In genomic region chr5:79486116-79486515, GRCh38 we compare ENCODE assay signal across 26 cellular contexts.
"Had no signal": no experiment of that assay in that cellular context is flagged by ENCODE, and none has a peak within 500 bp of the region (broad histone marks: within the 10 kb centered on the region; RNA-seq: fewer than 3 reads in every experiment).

No MANE protein-coding gene starts in this region.

- ATAC-seq: activated CD4-positive, alpha-beta T cell treated with anti-CD3 and anti-CD28 coated beads for 36 hours; activated CD8-positive, alpha-beta T cell treated with anti-CD3 and anti-CD28 coated beads, Interleukin-2, amount 10 ng/mL, durations not matched to agents 7 days and 5 days; activated naive CD4-positive, alpha-beta T cell treated with anti-CD3 and anti-CD28 coated beads, Interleukin-2, amount 50 U/mL, for 72 hours; activated T-cell treated with anti-CD3 and anti-CD28 coated beads, Interleukin-2, amount 50 U/mL, for 72 hours; right lobe of liver; stimulated activated effector memory CD8-positive, alpha-beta T cell treated with anti-CD3 and anti-CD28 coated beads, Interleukin-12 subunit alpha, Interleukin-12 subunit beta, amount 100 ng/mL, for 72 hours; T-cell had no signal

- H3K27me3 ChIP-seq: esophagus squamous epithelium, right lobe of liver, uterus had no signal

- DNase-seq: activated CD4-positive, alpha-beta T cell treated with anti-CD3 and anti-CD28 coated beads for 36 hours; activated CD4-positive, CD25-positive, alpha-beta regulatory T cell; activated CD8-positive, alpha-beta T cell treated with anti-CD3 and anti-CD28 coated beads, Interleukin-2, amount 10 ng/mL, durations not matched to agents 7 days and 5 days; activated naive CD4-positive, alpha-beta T cell; activated T-cell treated with anti-CD3 and anti-CD28 coated beads for 4 hours; activated T-cell treated with anti-CD3 and anti-CD28 coated beads, Interleukin-2, amount 50 U/mL, for 72 hours; effector CD8-positive, alpha-beta T cell; esophagus squamous epithelium; mammary epithelial cell; nucleus accumbens; right lobe of liver; stimulated activated CD4-positive, alpha-beta T cell treated with anti-CD3 and anti-CD28 coated beads, Interleukin-12 subunit alpha, Interleukin-12 subunit beta, amount 100 ng/mL, for 4 hours; stimulated activated CD4-positive, alpha-beta T cell treated with anti-CD3 and anti-CD28 coated beads, Interleukin-4, amount 100 ng/mL, for 24 hours; substantia nigra; T-cell; uterus had no signal

- H3K36me3 Mint-ChIP-seq: activated naive CD4-positive, alpha-beta T cell treated with anti-CD3 and anti-CD28 coated beads, Interleukin-2, amount 50 U/mL, for 72 hours; stimulated activated effector memory CD8-positive, alpha-beta T cell treated with anti-CD3 and anti-CD28 coated beads, Interleukin-12 subunit alpha, Interleukin-12 subunit beta, amount 100 ng/mL, for 72 hours; T-cell had no signal

- H3K4me1 ChIP-seq: esophagus squamous epithelium, parathyroid adenoma, right lobe of liver, uterus had no signal

- H3K27ac ChIP-seq: epithelial cell of prostate, esophagus squamous epithelium, parathyroid adenoma, right lobe of liver, skin epidermis, uterus had no signal

- FAIRE-seq: colon, endometrium, islet of Langerhans had no signal

- H3K27ac Mint-ChIP-seq: activated CD4-positive, alpha-beta T cell treated with anti-CD3 and anti-CD28 coated beads for 36 hours; activated CD8-positive, alpha-beta T cell treated with anti-CD3 and anti-CD28 coated beads, Interleukin-2, amount 10 ng/mL, durations not matched to agents 7 days and 5 days; activated naive CD4-positive, alpha-beta T cell treated with anti-CD3 and anti-CD28 coated beads, Interleukin-2, amount 50 U/mL, for 72 hours; activated T-cell treated with anti-CD3 and anti-CD28 coated beads, Interleukin-2, amount 50 U/mL, for 72 hours; stimulated activated effector memory CD8-positive, alpha-beta T cell treated with anti-CD3 and anti-CD28 coated beads, Interleukin-12 subunit alpha, Interleukin-12 subunit beta, amount 100 ng/mL, for 72 hours; stimulated activated naive CD8-positive, alpha-beta T cell treated with anti-CD3 and anti-CD28 coated beads, Interleukin-15, Interleukin-2, amounts not matched to agents 100 ng/mL and 50 ng/mL, for 24 hours; T-cell; type B pancreatic cell had no signal

- H3K27me3 Mint-ChIP-seq: stimulated activated naive CD8-positive, alpha-beta T cell treated with anti-CD3 and anti-CD28 coated beads, Interleukin-15, Interleukin-2, amounts not matched to agents 100 ng/mL and 50 ng/mL, for 24 hours; type B pancreatic cell had no signal

- H3K4me3 Mint-ChIP-seq: activated CD4-positive, alpha-beta T cell treated with anti-CD3 and anti-CD28 coated beads for 36 hours; activated CD8-positive, alpha-beta T cell treated with anti-CD3 and anti-CD28 coated beads, Interleukin-2, amount 10 ng/mL, durations not matched to agents 7 days and 5 days; activated T-cell treated with anti-CD3 and anti-CD28 coated beads, Interleukin-2, amount 50 U/mL, for 72 hours; stimulated activated effector memory CD8-positive, alpha-beta T cell treated with anti-CD3 and anti-CD28 coated beads, Interleukin-12 subunit alpha, Interleukin-12 subunit beta, amount 100 ng/mL, for 72 hours; stimulated activated naive CD8-positive, alpha-beta T cell treated with anti-CD3 and anti-CD28 coated beads, Interleukin-15, Interleukin-2, amounts not matched to agents 100 ng/mL and 50 ng/mL, for 24 hours; T-cell; type B pancreatic cell had no signal

- H2AFZ ChIP-seq: parathyroid adenoma had no signal

- H3K9me3 ChIP-seq: esophagus squamous epithelium, right lobe of liver, uterus had no signal

- H3K4me3 ChIP-seq: esophagus squamous epithelium, right lobe of liver, skin epidermis, uterus had no signal

- H3K4me1 Mint-ChIP-seq: activated CD4-positive, alpha-beta T cell treated with anti-CD3 and anti-CD28 coated beads for 36 hours; stimulated activated effector memory CD8-positive, alpha-beta T cell treated with anti-CD3 and anti-CD28 coated beads, Interleukin-12 subunit alpha, Interleukin-12 subunit beta, amount 100 ng/mL, for 72 hours; T-cell had no signal

- H3K9ac ChIP-seq: parathyroid adenoma had no signal

- H3K9me3 Mint-ChIP-seq: activated naive CD4-positive, alpha-beta T cell treated with anti-CD3 and anti-CD28 coated beads, Interleukin-2, amount 50 U/mL, for 72 hours; activated T-cell treated with anti-CD3 and anti-CD28 coated beads, Interleukin-2, amount 50 U/mL, for 72 hours; stimulated activated naive CD8-positive, alpha-beta T cell treated with anti-CD3 and anti-CD28 coated beads, Interleukin-15, Interleukin-2, amounts not matched to agents 100 ng/mL and 50 ng/mL, for 24 hours; T-cell; type B pancreatic cell had no signal

- H3K36me3 ChIP-seq: esophagus squamous epithelium, right lobe of liver, uterus had no signal
